ENCODE assay signal across 8 cellular contexts in the genomic region with DNA sequence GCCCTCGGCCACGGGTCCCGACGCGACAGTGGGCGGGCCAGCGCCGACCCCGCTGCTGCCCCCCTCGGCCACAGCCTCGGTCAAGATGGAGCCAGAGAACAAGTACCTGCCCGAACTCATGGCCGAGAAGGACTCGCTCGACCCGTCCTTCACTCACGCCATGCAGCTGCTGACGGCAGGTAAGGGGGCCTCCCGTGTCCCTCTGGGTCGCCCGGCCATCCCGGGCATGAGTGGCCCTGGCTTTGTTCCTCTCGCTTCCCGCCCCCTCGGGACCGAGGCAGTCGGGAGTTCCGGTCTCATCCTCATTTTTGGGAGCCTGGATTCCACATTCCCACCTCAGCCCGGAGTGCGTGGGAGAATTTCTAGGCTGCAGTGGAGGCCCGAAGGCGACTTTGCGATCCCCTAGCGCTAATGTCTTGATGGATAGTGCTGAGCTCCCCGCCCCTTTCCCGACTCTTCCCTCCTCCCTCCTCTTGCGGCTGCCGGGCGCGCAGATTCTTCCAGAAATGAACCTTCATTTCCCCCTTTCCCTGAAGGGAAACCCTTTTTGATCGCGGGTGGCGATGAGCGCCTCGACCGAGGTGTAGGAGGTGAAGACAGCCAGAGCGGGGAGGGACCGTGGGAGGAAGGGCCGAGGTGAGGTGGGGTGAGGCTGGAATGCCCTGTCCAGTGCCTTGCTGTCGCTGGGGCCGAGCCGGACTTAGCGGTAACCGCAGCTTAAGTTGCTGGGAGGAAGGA. TPM values are rescaled to one million over a fixed set of nuclear protein-coding genes. Genes with fewer than 3 reads are reported as not detected.
DNase-seq lines count a peak whose midpoint lies in the region; ATAC-seq and TF ChIP-seq lines count a peak whose summit lies in the region.

No MANE protein-coding gene starts in this region.

- ATAC-seq in GM21717 (IDR thresholded peaks at IDR 0.05; ENCODE audit: unreplicated experiment) (peak; percentile 10), left lung (peak; percentile 49)

- peak overlapping the region; percentile 87 for H3K4me3 ChIP-seq in Jurkat, Clone E6-1 (ENCODE audit: low read length)
- peak overlapping the region; percentile 93 for H3K4me3 ChIP-seq in left lung

- H3K27ac ChIP-seq in left lung, result peak overlapping the region; percentile 98 to 99

- no peaks in the 10 kb centered on the region for H3K27me3 ChIP-seq in left lung

- H3K4me1 ChIP-seq in left lung, result peaks cover 18 to 52% of the 10 kb centered on the region in 2 donors

- peak; percentile 59 for DNase-seq in ELF-1 (ENCODE audit: low read depth, low spot score)
- no peak for DNase-seq in Jurkat, Clone E6-1 (ENCODE audit: low read depth, low spot score)
- peak; percentile 16 for DNase-seq in activated CD4-positive, alpha-beta T cell treated with anti-CD3 and anti-CD28 coated beads for 1 hour
- DNase-seq in dedifferentiated amniotic fluid mesenchymal stem cell (ENCODE audit: extremely low spot score), result peak; percentile 33
- DNase-seq in left lung, result peak; percentile 68 to 90
- peak; percentile 41 for DNase-seq in stimulated activated CD4-positive, alpha-beta T cell treated with anti-CD3 and anti-CD28 coated beads, Interleukin-4, amount 100 ng/mL, for 24 hours
- DNase-seq in T1000 (lab: John Stamatoyannopoulos, UW), result no peak

- intact Hi-C loops in left lung (cut with DNase I), result no loop called here

- no peaks in the 10 kb centered on the region for H3K9me3 ChIP-seq in left lung

- H3K36me3 ChIP-seq in left lung, result peaks cover 0 to 5% of the 10 kb centered on the region in 2 donors

- no peak for TF ChIP-seq CTCF in left lung (IDR thresholded peaks at IDR 0.05)

RNA-seq across cellular contexts. Expression of a gene that starts 0.7 kb away (rescaled TPM):
- polyA plus RNA-seq in Jurkat, Clone E6-1 (2012; ENCODE audit: insufficient read depth, insufficient read length), result 197 TPM
- 10 to 100 TPM; 87.2 to 95.7 TPM for total RNA-seq in left lung

RNA-seq across cellular contexts. Expression of a gene that starts 58.4 kb away (rescaled TPM):
- 43.0 TPM for polyA plus RNA-seq in Jurkat, Clone E6-1 (2012; ENCODE audit: insufficient read depth, insufficient read length)
- total RNA-seq in left lung, result 10 to 100 TPM; 16.5 to 22.6 TPM

Comparison
In these comparisons a context has a peak if more than half of its experiments do, and no peak if none do; other contexts are left out.
1. DNase-seq: peak in ELF-1 (single experiment), activated CD4-positive, alpha-beta T cell treated with anti-CD3 and anti-CD28 coated beads for 1 hour (single experiment), dedifferentiated amniotic fluid mesenchymal stem cell (single experiment), left lung (2 of 2) and stimulated activated CD4-positive, alpha-beta T cell treated with anti-CD3 and anti-CD28 coated beads, Interleukin-4, amount 100 ng/mL, for 24 hours (single experiment); none in Jurkat, Clone E6-1 (single experiment) and T1000 (single experiment).